ENCODE assay signal across 8 cellular contexts in the genomic region with DNA sequence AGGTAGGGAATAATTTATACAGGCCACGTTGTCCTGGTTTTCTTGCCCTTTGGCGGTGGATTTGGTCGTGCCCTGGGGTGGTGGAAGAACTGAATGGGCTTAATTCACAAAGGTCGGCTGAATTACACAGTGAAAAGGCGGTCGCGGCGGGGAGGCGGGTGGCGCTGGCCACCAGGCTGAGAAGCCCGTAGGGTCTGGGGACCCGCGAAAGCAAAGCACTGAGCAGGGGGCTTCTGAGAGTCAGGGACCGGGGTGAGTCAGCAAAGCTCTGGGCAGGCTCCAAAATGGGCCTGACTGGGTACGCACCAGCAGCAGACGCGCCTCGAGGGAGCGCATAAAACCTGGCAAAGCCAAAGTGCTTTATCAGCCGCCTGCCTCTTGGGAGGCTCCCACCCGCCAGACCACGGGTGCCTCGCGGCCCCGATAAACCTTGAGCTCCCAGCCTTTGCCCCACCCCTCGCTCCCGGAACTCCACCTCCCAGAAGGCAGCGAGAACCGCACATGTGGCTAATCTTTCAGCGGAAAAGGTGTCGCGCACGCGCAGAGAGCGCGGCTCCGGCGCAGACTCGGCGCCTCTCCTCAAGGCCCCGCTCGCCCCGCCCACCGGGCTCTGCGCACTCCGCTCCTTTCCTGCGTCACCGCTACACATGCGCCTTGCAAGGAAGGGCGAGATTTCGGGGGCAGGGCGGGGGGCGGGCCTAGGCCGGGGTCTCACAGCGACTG. TPM values are rescaled to one million over a fixed set of nuclear protein-coding genes. Genes with fewer than 3 reads are reported as not detected.
A peak's percentile ranks its signal among the peaks of the same experiment; 100 is the strongest.
DNase-seq lines count a peak whose midpoint lies in the region; ATAC-seq and TF ChIP-seq lines count a peak whose summit lies in the region.

No MANE protein-coding gene starts in this region.

- peak overlapping the region; percentile 84 for H3K27ac ChIP-seq in upper lobe of right lung

- peak overlapping the region; percentile 94 to 97 for H3K27ac Mint-ChIP-seq in T-cell

- no peaks in the 10 kb centered on the region for H3K9me3 ChIP-seq in upper lobe of right lung

- in situ Hi-C loops in GM13977 (cut with MboI; ENCODE audit: low pct_unique_long_range_greater_than_20kb, low sequenced_read_pairs, unreplicated experiment): no loop called here

- CTCF ChIA-PET in T-cell (lab: Charles Lee): interaction anchor here (0.7 to 1.2 kb wide), 5 partner anchors 11 to 185 kb away, joined by 3 to 5 read pairs (median 3); partner anchors contain the start of genes AP2M1 (in 1 of the 2), EEF1AKMT4 (in 1 of the 2) and EIF2B5 (in 1 of the 2)

- H3K4me3 Mint-ChIP-seq in T-cell: peak overlapping the region; percentile 97 to 99 (median 97)

- peaks cover 45 to 46% (median 46%) of the 10 kb centered on the region in 3 donors for H3K4me1 Mint-ChIP-seq in T-cell

- H3K4me3 ChIP-seq in upper lobe of right lung: peak overlapping the region; percentile 84

- peaks cover 19% of the 10 kb centered on the region for H3K4me1 ChIP-seq in upper lobe of right lung

- DNase-seq in GM13977 (ENCODE audit: low spot score) (peak; percentile 98), NCI-H146 (lab: John Stamatoyannopoulos, UW) (peak; percentile 100), T-cell (peak; percentile 98 to 100 (median 99)), amniotic stem cell (lab: John Stamatoyannopoulos, UW) (peak; percentile 95), left cardiac atrium (peak; percentile 100), posterior vena cava (ENCODE audit: low spot score) (peak; percentile 100), upper lobe of right lung (peak; percentile 100)

- no peaks in the 10 kb centered on the region for H3K27me3 Mint-ChIP-seq in T-cell

- TF ChIP-seq CTCF in GM13977 (IDR thresholded peaks at IDR 0.05; ENCODE audit: extremely low read depth, insufficient read depth, missing control alignments): no peak
- no peak for TF ChIP-seq CTCF in upper lobe of right lung (IDR thresholded peaks at IDR 0.05)

- peak; percentile 85 for ATAC-seq in HG02870 (IDR thresholded peaks at IDR 0.05; ENCODE audit: unreplicated experiment)
- ATAC-seq in T-cell (replicated peaks in 1 of 4): peak; percentile 91 to 94 (median 94)
- peak; percentile 96 to 98 for ATAC-seq in left cardiac atrium
- ATAC-seq in upper lobe of right lung: peak; percentile 98

- POLR2A ChIA-PET in T-cell (lab: Charles Lee): interaction anchor here (0.6 to 0.8 kb wide), 2 partner anchors 43 to 1278 kb away, joined by 3 to 4 read pairs; no protein-coding TSS in a partner anchor

- H3K27me3 ChIP-seq in upper lobe of right lung: no peaks in the 10 kb centered on the region

- H3K36me3 Mint-ChIP-seq in T-cell: peaks cover 50% of the 10 kb centered on the region

- intact Hi-C loops in left cardiac atrium (cut with DNase I) (loop anchor here in 1 of 2 donors (5.0 kb wide), 2 partner anchors 53 to 62 kb away; partner anchors contain the start of genes ALG3 and EEF1AKMT4), posterior vena cava (cut with DNase I) (loop anchor here in 1 of 2 donors (10.0 kb wide), 2 partner anchors 51 to 129 kb away; partner anchors contain the start of genes EIF2B5 and EIF4G1), upper lobe of right lung (cut with DNase I) (no loop called here)

- no peaks in the 10 kb centered on the region for H3K9me3 Mint-ChIP-seq in T-cell

- peaks cover 66% of the 10 kb centered on the region for H3K36me3 ChIP-seq in upper lobe of right lung

RNA-seq across cellular contexts. Expression of gene ABCF3, which starts 0.4 kb away (rescaled TPM):
- total RNA-seq in T-cell: 100 to 1,000 TPM; 112 to 145 (median 125) TPM
- total RNA-seq in left cardiac atrium: 10 to 100 TPM; 54.4 to 78.2 TPM
- 10 to 100 TPM; 38.9 to 48.8 TPM for total RNA-seq in posterior vena cava
- 60.9 TPM for total RNA-seq in upper lobe of right lung

RNA-seq across cellular contexts. Expression of gene AP2M1, which starts 11.0 kb away (rescaled TPM):
- total RNA-seq in T-cell (100 to 1,000 TPM; 124 to 196 (median 188) TPM), left cardiac atrium (100 to 1,000 TPM; 278 to 314 TPM), posterior vena cava (100 to 1,000 TPM; 324 to 365 TPM), upper lobe of right lung (245 TPM)

RNA-seq across cellular contexts. Expression of gene DVL3, which starts 30.4 kb away (rescaled TPM):
- total RNA-seq in T-cell (10 to 100 TPM; 33.8 to 60.2 (median 51.2) TPM), left cardiac atrium (10 to 100 TPM; 42.6 to 66.2 TPM), posterior vena cava (10 to 100 TPM; 67.3 to 70.7 TPM), upper lobe of right lung (54.1 TPM)

RNA-seq across cellular contexts. Expression of gene VWA5B2, which starts 43.8 kb away (rescaled TPM):
- total RNA-seq in T-cell (under 1 TPM in 3 of 5 donors, not detected in 2; 0.10 to 0.23 (median 0.16) TPM), left cardiac atrium (not detected), posterior vena cava (under 1 TPM in 1 of 2 donors, not detected in 1; 0.38 TPM), upper lobe of right lung (not detected)

RNA-seq across cellular contexts. Expression of gene EIF2B5, which starts 50.5 kb away (rescaled TPM):
- total RNA-seq in T-cell (10 to 100 TPM; 57.8 to 74.3 (median 72.3) TPM), left cardiac atrium (10 to 100 TPM; 29.1 to 30.5 TPM), posterior vena cava (10 to 100 TPM; 23.3 to 26.4 TPM), upper lobe of right lung (37.6 TPM)

Comparison
In these comparisons a context has a peak if more than half of its experiments do, and no peak if none do; other contexts are left out.
1. Peak in every context shown above with its lines: DNase-seq, ATAC-seq, H3K4me3 ChIP-seq and H3K27ac ChIP-seq.